Comparison of ENCODE assay signal across 24 cellular contexts in the genomic region with DNA sequence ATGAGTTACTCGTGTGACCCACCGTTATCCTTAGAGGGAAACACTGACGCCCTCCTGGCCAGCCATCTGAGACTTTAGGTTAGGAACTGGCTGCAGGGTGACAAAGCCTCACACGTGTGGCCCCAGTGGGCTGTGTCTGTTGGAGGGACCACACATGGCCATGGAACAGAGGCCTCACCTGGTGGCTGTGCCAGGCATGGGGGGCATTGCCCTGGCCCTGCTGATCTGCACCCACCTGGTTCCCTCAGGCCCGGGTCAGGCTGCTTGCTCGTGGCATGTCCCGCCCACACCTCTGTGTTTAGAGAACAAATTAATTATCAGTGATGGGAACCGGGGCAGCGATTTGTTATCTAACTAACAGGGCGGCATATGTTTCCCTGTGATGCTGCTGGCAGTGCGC.
"Had no signal": no experiment of that assay in that cellular context is flagged by ENCODE, and none has a peak within 500 bp of the region (broad histone marks: within the 10 kb centered on the region; RNA-seq: fewer than 3 reads in every experiment).

No MANE protein-coding gene starts in this region.

- H3K9me3 ChIP-seq: ovary, psoas muscle, right lobe of liver, sigmoid colon, thoracic aorta, thyroid gland, vagina had no signal

- H3K4me1 ChIP-seq: parathyroid adenoma, psoas muscle, sigmoid colon, stomach, upper lobe of left lung, vagina had no signal

- H3K27ac ChIP-seq: ovary, parathyroid adenoma, psoas muscle, right lobe of liver, sigmoid colon, stomach, thoracic aorta, thyroid gland, tibial nerve, upper lobe of left lung, vagina had no signal

- H3K36me3 ChIP-seq: ovary, right lobe of liver, sigmoid colon, stomach, thoracic aorta, thyroid gland, upper lobe of left lung, vagina had no signal

- H3K4me3 ChIP-seq: ovary, psoas muscle, right lobe of liver, sigmoid colon, stomach, thoracic aorta, thyroid gland, tibial nerve, upper lobe of left lung, vagina had no signal

- H3K27me3 ChIP-seq: ovary, right lobe of liver, sigmoid colon, stomach, thyroid gland, tibial nerve, upper lobe of left lung, vagina had no signal

- ATAC-seq: natural killer cell treated with Interleukin-12 subunit alpha and Interleukin-12 subunit beta and Interleukin-15 and Interleukin-18, amount 100 ng/mL, for 72 hours; psoas muscle; right cardiac atrium; right lobe of liver; stimulated activated effector memory CD8-positive, alpha-beta T cell treated with anti-CD3 and anti-CD28 coated beads, Interleukin-12 subunit alpha, Interleukin-12 subunit beta, amount 100 ng/mL, for 72 hours; stimulated activated naive B cell treated with anti-CD40 and anti-IgM and Interleukin-4, amounts not matched to agents 10 μg/mL and 1 μg/mL and 100 μg/mL, for 72 hours had no signal

- H3K79me2 ChIP-seq: parathyroid adenoma had no signal

- DNase-seq: nephron progenitor cell; occipital lobe; ovary; psoas muscle; right lobe of liver; sigmoid colon; small intestine; stimulated activated CD4-positive, alpha-beta T cell treated with anti-CD3 and anti-CD28 coated beads, Interleukin-15, amount 100 ng/mL, for 24 hours; stimulated activated CD4-positive, alpha-beta T cell treated with anti-CD3 and anti-CD28 coated beads, Interleukin-2, amount 100 ng/mL, for 24 hours; stimulated activated CD4-positive, alpha-beta T cell treated with anti-CD3 and anti-CD28 coated beads, Interleukin-2, amount 100 ng/mL, for 48 hours; stimulated activated CD4-positive, alpha-beta T cell treated with anti-CD3 and anti-CD28 coated beads, Interleukin-4, amount 100 ng/mL, for 24 hours; stimulated activated naive B cell treated with anti-CD40 and anti-IgM and Interleukin-4, amounts not matched to agents 10 μg/mL and 1 μg/mL and 100 μg/mL, for 72 hours; stimulated activated naive CD4-positive, alpha-beta T cell treated with Interleukin-2 at 50 U/mL for 16 hours; stomach; thyroid gland; trophoblast cell had no signal

- H3K9ac ChIP-seq: parathyroid adenoma had no signal

- H2AFZ ChIP-seq: parathyroid adenoma had no signal
